ENCODE assay signal across 13 cellular contexts in the genomic region with DNA sequence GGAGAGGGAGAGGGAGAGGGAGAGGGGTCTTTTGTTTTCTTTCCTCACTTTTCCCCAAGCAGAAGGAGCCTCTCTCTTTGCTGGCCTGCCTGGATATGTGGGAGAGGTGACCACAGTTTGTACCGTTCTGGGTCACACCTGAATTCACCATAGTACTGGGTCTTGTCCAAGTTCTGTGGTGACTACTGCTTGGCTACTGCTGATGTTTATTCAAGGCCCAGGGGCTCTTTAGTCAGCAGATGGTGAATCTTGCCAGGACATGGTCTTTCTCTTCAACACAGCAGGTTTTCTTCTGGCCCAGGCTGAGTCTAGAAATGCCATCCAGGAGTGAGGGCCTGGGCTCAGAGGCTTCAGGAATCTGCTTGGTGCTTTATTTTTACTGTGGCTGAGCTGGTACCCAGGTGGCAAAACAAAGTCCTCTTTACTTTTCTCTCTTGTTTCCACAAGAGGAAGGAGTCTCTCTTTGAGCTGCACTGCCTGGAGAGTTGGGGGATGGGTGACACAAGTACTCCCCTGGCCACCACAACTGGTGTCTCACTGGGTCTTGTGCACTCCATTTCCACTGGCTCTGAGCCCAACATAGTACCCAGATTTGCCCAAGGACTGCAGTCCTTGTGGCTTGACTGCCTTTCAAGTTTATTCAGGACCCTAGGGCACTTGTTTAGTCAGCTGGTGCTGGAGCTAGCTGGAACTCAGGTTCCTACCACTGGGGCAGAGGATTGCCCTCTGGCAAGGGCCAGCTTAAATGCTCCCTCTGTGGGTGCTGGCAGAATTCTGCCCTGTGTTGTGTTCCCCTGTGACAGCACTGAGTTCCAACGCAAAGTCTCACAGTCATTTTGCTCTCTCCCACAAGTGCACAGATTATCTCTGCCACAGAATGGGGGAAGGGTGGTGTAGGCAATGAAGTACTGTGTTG. TPM values are rescaled to one million over a fixed set of nuclear protein-coding genes. Genes with fewer than 3 reads are reported as not detected.
A peak's percentile ranks its signal among the peaks of the same experiment; 100 is the strongest.
DNase-seq lines count a peak whose midpoint lies in the region; ATAC-seq and TF ChIP-seq lines count a peak whose summit lies in the region.
"Had no signal": no experiment of that assay in that cellular context is flagged by ENCODE, and none has a peak within 500 bp of the region (broad histone marks: within the 10 kb centered on the region; RNA-seq: fewer than 3 reads in every experiment).

No MANE protein-coding gene starts in this region.

- H3K27ac ChIP-seq in breast epithelium, result peak overlapping the region; percentile 85 to 87
- H3K27ac ChIP-seq in vagina, result no peak overlapping the region

- TF ChIP-seq CTCF in breast epithelium (IDR thresholded peaks at IDR 0.05) (peak in 2 of 3 donors; percentile 9 to 39), vagina (IDR thresholded peaks at IDR 0.05) (no peak)

- no peaks in the 10 kb centered on the region for H3K36me3 ChIP-seq in breast epithelium
- peaks cover 0 to 20% of the 10 kb centered on the region in 2 donors for H3K36me3 ChIP-seq in vagina

- POLR2A ChIA-PET in activated naive CD8-positive, alpha-beta T cell treated with anti-CD3 and anti-CD28 coated beads, Interleukin-2, amount 10 ng/mL, durations not matched to agents 7 days and 5 days (lab: Charles Lee), result no interaction called here

- no peak overlapping the region for H3K4me3 Mint-ChIP-seq in activated naive CD8-positive, alpha-beta T cell treated with anti-CD3 and anti-CD28 coated beads, Interleukin-2, amount 10 ng/mL, durations not matched to agents 7 days and 5 days
- H3K4me3 Mint-ChIP-seq in activated naive CD8-positive, alpha-beta T cell treated with anti-CD3 and anti-CD28 coated beads for 36 hours, result no peak overlapping the region

- H3K27me3 Mint-ChIP-seq in activated naive CD8-positive, alpha-beta T cell treated with anti-CD3 and anti-CD28 coated beads, Interleukin-2, amount 10 ng/mL, durations not matched to agents 7 days and 5 days, result no peaks in the 10 kb centered on the region
- no peaks in the 10 kb centered on the region for H3K27me3 Mint-ChIP-seq in activated naive CD8-positive, alpha-beta T cell treated with anti-CD3 and anti-CD28 coated beads for 36 hours

- H3K4me1 ChIP-seq in breast epithelium (peaks cover 0 to 11% of the 10 kb centered on the region in 2 donors), vagina (no peaks in the 10 kb centered on the region)

- no peak for ATAC-seq in activated naive CD8-positive, alpha-beta T cell treated with anti-CD3 and anti-CD28 coated beads, Interleukin-2, amount 10 ng/mL, durations not matched to agents 7 days and 5 days (ENCODE audit: low read depth)
- ATAC-seq in HG02970 (IDR thresholded peaks at IDR 0.05; ENCODE audit: low FRiP score, unreplicated experiment), result no peak

- H3K36me3 Mint-ChIP-seq in activated naive CD8-positive, alpha-beta T cell treated with anti-CD3 and anti-CD28 coated beads, Interleukin-2, amount 10 ng/mL, durations not matched to agents 7 days and 5 days, result peaks cover 40% of the 10 kb centered on the region
- H3K36me3 Mint-ChIP-seq in activated naive CD8-positive, alpha-beta T cell treated with anti-CD3 and anti-CD28 coated beads for 36 hours, result peaks cover 33% of the 10 kb centered on the region

- TF ChIP-seq POLR2A in breast epithelium (IDR thresholded peaks at IDR 0.05) (no peak), vagina (IDR thresholded peaks at IDR 0.05) (no peak)

- DNase-seq in activated naive CD8-positive, alpha-beta T cell treated with anti-CD3 and anti-CD28 coated beads, Interleukin-2, amount 10 ng/mL, durations not matched to agents 7 days and 5 days, result no peak
- no peak for DNase-seq in activated naive CD8-positive, alpha-beta T cell treated with anti-CD3 and anti-CD28 coated beads for 36 hours
- DNase-seq in breast epithelium (ENCODE audit: low spot score in 2 of 2) (peak in 1 of 2 donors; percentile 87), iris pigment epithelial cell (ENCODE audit: low read depth) (peak; percentile 71), vagina (ENCODE audit: extremely low spot score in 2 of 2) (no peak), NCI-H1105 (lab: John Stamatoyannopoulos, UW) (no peak)
- DNase-seq in stimulated activated CD8-positive, alpha-beta memory T cell treated with anti-CD3 and anti-CD28 coated beads, Interleukin-4, amount 100 ng/mL, for 48 hours, result no peak
- DNase-seq: activated effector memory CD4-positive, alpha-beta T cell treated with anti-CD3 and anti-CD28 coated beads, Interleukin-2, amount 50 U/mL, for 16 hours; NCI-H2171 treated with DMSO at 0.1 percent for 48 hours; stimulated activated CD4-positive, alpha-beta T cell treated with anti-CD3 and anti-CD28 coated beads, Interleukin-4, amount 100 ng/mL, for 4 hours; T-helper 9 cell had no signal

- peak overlapping the region; percentile 30 for H3K27ac Mint-ChIP-seq in activated naive CD8-positive, alpha-beta T cell treated with anti-CD3 and anti-CD28 coated beads, Interleukin-2, amount 10 ng/mL, durations not matched to agents 7 days and 5 days
- H3K27ac Mint-ChIP-seq in activated naive CD8-positive, alpha-beta T cell treated with anti-CD3 and anti-CD28 coated beads for 36 hours, result no peak overlapping the region

- no peaks in the 10 kb centered on the region for H3K9me3 Mint-ChIP-seq in activated naive CD8-positive, alpha-beta T cell treated with anti-CD3 and anti-CD28 coated beads, Interleukin-2, amount 10 ng/mL, durations not matched to agents 7 days and 5 days
- H3K9me3 Mint-ChIP-seq in activated naive CD8-positive, alpha-beta T cell treated with anti-CD3 and anti-CD28 coated beads for 36 hours, result peaks cover 1% of the 10 kb centered on the region

- peaks cover 3% of the 10 kb centered on the region for H3K4me1 Mint-ChIP-seq in activated naive CD8-positive, alpha-beta T cell treated with anti-CD3 and anti-CD28 coated beads, Interleukin-2, amount 10 ng/mL, durations not matched to agents 7 days and 5 days
- H3K4me1 Mint-ChIP-seq in activated naive CD8-positive, alpha-beta T cell treated with anti-CD3 and anti-CD28 coated beads for 36 hours, result peaks cover 3% of the 10 kb centered on the region

- intact Hi-C loops in breast epithelium (cut with DNase I; ENCODE audit: low total_unique reads), result no loop called here
- intact Hi-C loops in vagina (cut with DNase I), result no loop called here

- H3K27me3 ChIP-seq in breast epithelium (no peaks in the 10 kb centered on the region), vagina (no peaks in the 10 kb centered on the region)

- H3K4me3 ChIP-seq in breast epithelium (no peak overlapping the region), vagina (no peak overlapping the region)

- H3K9me3 ChIP-seq in breast epithelium (no peaks in the 10 kb centered on the region), vagina (no peaks in the 10 kb centered on the region)

RNA-seq across cellular contexts. Expression of gene CCNDBP1, which starts 16.8 kb away (rescaled TPM):
- 10 to 100 TPM; 80.4 to 86.5 TPM for total RNA-seq in activated naive CD8-positive, alpha-beta T cell treated with anti-CD3 and anti-CD28 coated beads, Interleukin-2, amount 10 ng/mL, durations not matched to agents 7 days and 5 days
- 10 to 100 TPM; 40.2 to 45.0 TPM for total RNA-seq in activated naive CD8-positive, alpha-beta T cell treated with anti-CD3 and anti-CD28 coated beads for 36 hours
- 100 to 1,000 TPM in 2 of 3 donors, 10 to 100 TPM in 1; 90.1 to 179 (median 106) TPM for total RNA-seq in breast epithelium
- total RNA-seq in vagina, result 43.2 TPM

RNA-seq across cellular contexts. Expression of gene TMEM62, which starts 35.1 kb away (rescaled TPM):
- 10 to 100 TPM; 23.3 to 28.1 TPM for total RNA-seq in activated naive CD8-positive, alpha-beta T cell treated with anti-CD3 and anti-CD28 coated beads, Interleukin-2, amount 10 ng/mL, durations not matched to agents 7 days and 5 days
- 10 to 100 TPM; 13.8 to 13.9 TPM for total RNA-seq in activated naive CD8-positive, alpha-beta T cell treated with anti-CD3 and anti-CD28 coated beads for 36 hours
- total RNA-seq in breast epithelium (10 to 100 TPM; 43.2 to 61.6 (median 59.4) TPM), vagina (86.9 TPM)

RNA-seq across cellular contexts. Expression of gene EPB42, which starts 52.4 kb away (rescaled TPM):
- total RNA-seq in activated naive CD8-positive, alpha-beta T cell treated with anti-CD3 and anti-CD28 coated beads, Interleukin-2, amount 10 ng/mL, durations not matched to agents 7 days and 5 days, result not detected
- total RNA-seq in activated naive CD8-positive, alpha-beta T cell treated with anti-CD3 and anti-CD28 coated beads for 36 hours, result not detected
- total RNA-seq in breast epithelium (1 to 10 TPM in 1 of 3 donors, under 1 TPM in 1, not detected in 1; 0.29 to 1.9 TPM), vagina (not detected)
- total RNA-seq: fibroblast of villous mesenchyme had no signal

Comparison
In these comparisons a context has a peak if more than half of its experiments do, and no peak if none do; other contexts are left out.
1. CTCF ChIP-seq: peak in breast epithelium (2 of 3); none in vagina (0 of 3).